Comparison of ENCODE assay signal across 21 cellular contexts in the genomic region with DNA sequence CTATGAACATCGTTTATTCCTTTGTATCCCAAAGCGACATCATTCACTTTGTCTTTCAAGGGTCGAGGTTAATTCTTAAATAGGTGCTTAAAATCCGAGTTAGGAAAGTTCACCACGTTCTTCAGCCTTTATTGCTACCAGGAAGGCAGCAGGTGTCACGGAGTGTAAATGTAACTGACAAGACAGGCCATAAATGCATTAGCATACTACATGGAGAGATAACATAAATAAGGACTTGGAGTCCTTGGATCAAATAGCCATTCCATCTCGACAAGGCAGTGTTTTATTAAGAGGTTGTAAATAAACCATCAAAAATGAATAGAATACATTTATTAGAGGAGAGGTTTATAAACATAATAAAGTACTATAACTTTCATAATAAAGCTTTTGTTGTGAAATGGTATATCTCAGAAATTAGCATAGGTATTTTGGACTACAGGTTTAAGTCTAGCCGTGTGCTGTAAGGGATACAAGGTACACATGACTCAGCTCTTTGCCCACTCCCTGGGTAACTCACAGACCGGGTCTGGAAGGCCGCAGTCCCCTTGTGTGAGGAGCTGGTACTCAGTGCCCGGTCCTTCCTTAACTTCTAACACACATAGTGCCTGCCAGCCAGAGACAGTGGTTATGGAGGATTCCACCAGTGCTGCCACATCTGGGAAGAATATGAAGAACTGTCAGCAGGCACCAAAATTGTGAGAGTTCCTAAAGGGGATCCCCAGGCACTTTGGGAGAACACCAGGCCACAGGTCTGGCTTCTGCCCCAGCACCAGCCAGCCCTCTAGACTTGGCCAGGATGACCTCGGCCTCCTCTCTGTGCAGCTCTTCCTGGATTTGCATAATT. TPM values are rescaled to one million over a fixed set of nuclear protein-coding genes. Genes with fewer than 3 reads are reported as not detected.
"Had no signal": no experiment of that assay in that cellular context is flagged by ENCODE, and none has a peak within 500 bp of the region (broad histone marks: within the 10 kb centered on the region; RNA-seq: fewer than 3 reads in every experiment).

No MANE protein-coding gene starts in this region.

- H3K27me3 Mint-ChIP-seq: brain had no signal

- H3K27ac Mint-ChIP-seq: activated CD4-positive, alpha-beta T cell treated with anti-CD3 and anti-CD28 coated beads, Interleukin-2, amount 10 ng/mL, durations not matched to agents 24 days and 14 days; activated CD8-positive, alpha-beta T cell treated with anti-CD3 and anti-CD28 coated beads, Interleukin-2, amount 10 ng/mL, durations not matched to agents 7 days and 5 days; activated naive CD8-positive, alpha-beta T cell treated with anti-CD3 and anti-CD28 coated beads, Interleukin-2, amount 10 ng/mL, durations not matched to agents 7 days and 5 days; brain; natural killer cell; T-helper 1 cell treated with Interleukin-12 subunit alpha and Interleukin-12 subunit beta and Interleukin-4 antibody, amounts not matched to agents 30 μg/mL and 1 μg/mL, for 36 hours had no signal

- H3K9me3 Mint-ChIP-seq: activated CD4-positive, alpha-beta T cell treated with anti-CD3 and anti-CD28 coated beads, Interleukin-2, amount 10 ng/mL, durations not matched to agents 24 days and 14 days; activated naive CD8-positive, alpha-beta T cell treated with anti-CD3 and anti-CD28 coated beads, Interleukin-2, amount 10 ng/mL, durations not matched to agents 7 days and 5 days; natural killer cell; T-helper 1 cell treated with Interleukin-12 subunit alpha and Interleukin-12 subunit beta and Interleukin-4 antibody, amounts not matched to agents 30 μg/mL and 1 μg/mL, for 36 hours had no signal

- H3K4me1 Mint-ChIP-seq: activated CD4-positive, alpha-beta T cell treated with anti-CD3 and anti-CD28 coated beads, Interleukin-2, amount 10 ng/mL, durations not matched to agents 24 days and 14 days; activated naive CD8-positive, alpha-beta T cell treated with anti-CD3 and anti-CD28 coated beads, Interleukin-2, amount 10 ng/mL, durations not matched to agents 7 days and 5 days; brain had no signal

- H3K36me3 Mint-ChIP-seq: activated naive CD8-positive, alpha-beta T cell treated with anti-CD3 and anti-CD28 coated beads, Interleukin-2, amount 10 ng/mL, durations not matched to agents 7 days and 5 days; brain; natural killer cell had no signal

- H3K9me3 ChIP-seq: tibial nerve had no signal

- DNase-seq: activated CD4-positive, alpha-beta T cell treated with anti-CD3 and anti-CD28 coated beads, Interleukin-2, amount 10 ng/mL, durations not matched to agents 24 days and 14 days; activated CD4-positive, CD25-positive, alpha-beta regulatory T cell; activated CD8-positive, alpha-beta T cell treated with anti-CD3 and anti-CD28 coated beads, Interleukin-2, amount 10 ng/mL, durations not matched to agents 7 days and 5 days; activated naive CD4-positive, alpha-beta T cell; activated naive CD8-positive, alpha-beta T cell treated with anti-CD3 and anti-CD28 coated beads, Interleukin-2, amount 10 ng/mL, durations not matched to agents 7 days and 5 days; activated T-cell treated with anti-CD3 and anti-CD28 coated beads for 4 hours; central memory CD4-positive, alpha-beta T cell; effector CD4-positive, alpha-beta T cell; foreskin keratinocyte; natural killer cell; posterior cingulate gyrus; stimulated activated CD4-positive, alpha-beta T cell treated with anti-CD3 and anti-CD28 coated beads, Interleukin-4, amount 100 ng/mL, for 24 hours; stimulated activated naive CD4-positive, alpha-beta T cell; substantia nigra had no signal

- H3K27me3 ChIP-seq: tibial nerve had no signal

- H3K4me1 ChIP-seq: foreskin keratinocyte, tibial nerve had no signal

- H3K4me3 Mint-ChIP-seq: activated CD4-positive, alpha-beta T cell treated with anti-CD3 and anti-CD28 coated beads, Interleukin-2, amount 10 ng/mL, durations not matched to agents 24 days and 14 days; activated CD8-positive, alpha-beta T cell treated with anti-CD3 and anti-CD28 coated beads, Interleukin-2, amount 10 ng/mL, durations not matched to agents 7 days and 5 days; activated naive CD8-positive, alpha-beta T cell treated with anti-CD3 and anti-CD28 coated beads, Interleukin-2, amount 10 ng/mL, durations not matched to agents 7 days and 5 days; brain; natural killer cell; T-helper 1 cell treated with Interleukin-12 subunit alpha and Interleukin-12 subunit beta and Interleukin-4 antibody, amounts not matched to agents 30 μg/mL and 1 μg/mL, for 36 hours had no signal

- H3K27ac ChIP-seq: coronary artery, foreskin keratinocyte, tibial nerve had no signal

- H3K4me3 ChIP-seq: coronary artery, tibial nerve had no signal

- ATAC-seq: activated CD8-positive, alpha-beta T cell treated with anti-CD3 and anti-CD28 coated beads, Interleukin-2, amount 10 ng/mL, durations not matched to agents 7 days and 5 days; foreskin keratinocyte had no signal

- H3K36me3 ChIP-seq: tibial nerve had no signal

RNA-seq across cellular contexts. Expression of gene CAPN13, which starts 29.4 kb away (rescaled TPM):
- total RNA-seq: activated CD4-positive, alpha-beta T cell treated with anti-CD3 and anti-CD28 coated beads, Interleukin-2, amount 10 ng/mL, durations not matched to agents 24 days and 14 days; activated CD8-positive, alpha-beta T cell treated with anti-CD3 and anti-CD28 coated beads, Interleukin-2, amount 10 ng/mL, durations not matched to agents 7 days and 5 days; activated naive CD8-positive, alpha-beta T cell treated with anti-CD3 and anti-CD28 coated beads, Interleukin-2, amount 10 ng/mL, durations not matched to agents 7 days and 5 days; endothelial cell of umbilical vein; foreskin keratinocyte; lung microvascular endothelial cell; natural killer cell; skeletal muscle tissue; tibial nerve had no signal
